16 cellular contexts compared by ENCODE assay signal in genomic region chr20:57126481-57127092, GRCh38.
DNase-seq lines count a peak whose midpoint lies in the region; FAIRE-seq and TF ChIP-seq lines count a peak whose summit lies in the region.
"Had no signal": no experiment of that assay in that cellular context is flagged by ENCODE, and none has a peak within 500 bp of the region (broad histone marks: within the 10 kb centered on the region; RNA-seq: fewer than 3 reads in every experiment).

No MANE protein-coding gene starts in this region.

- 52% methylated on average over 14 of the region's 17 CpGs for WGBS in mammary epithelial cell (ENCODE audit: low coverage, missing lambda C conversion rate)
- 35% methylated on average over 16 of the region's 17 CpGs for WGBS in smooth muscle cell (ENCODE audit: low lambda C conversion rate)

- H3K27me3 ChIP-seq in mammary epithelial cell (ENCODE audit: insufficient read depth, low read length) = peaks cover 7% of the 10 kb centered on the region
- no peaks in the 10 kb centered on the region for H3K27me3 ChIP-seq in smooth muscle cell (ENCODE audit: low read depth)
- peaks cover 0 to 14% of the 10 kb centered on the region in 2 donors for H3K27me3 ChIP-seq in tibial artery

- H3K9me3 ChIP-seq in mammary epithelial cell (replicated peaks; ENCODE audit: insufficient read depth, low read length) = no peaks in the 10 kb centered on the region
- H3K9me3 ChIP-seq in smooth muscle cell (replicated peaks; ENCODE audit: low read depth) = no peaks in the 10 kb centered on the region
- H3K9me3 ChIP-seq in tibial artery = no peaks in the 10 kb centered on the region

- no peak for TF ChIP-seq CTCF in mammary epithelial cell (conservative IDR thresholded peaks at IDR 0.05 in 1 of 2, IDR thresholded peaks at IDR 0.05 in 1 of 2; ENCODE audit: extremely low read depth in 1 of 2, insufficient read depth in 1 of 2, low read depth in 1 of 2, low read length in 2 of 2)
- no peak for TF ChIP-seq CTCF in smooth muscle cell (IDR thresholded peaks at IDR 0.05; ENCODE audit: borderline replicate concordance, insufficient read depth, poor library complexity, severe bottlenecking)
- no peak for TF ChIP-seq CTCF in tibial artery (IDR thresholded peaks at IDR 0.05)

- CTCF ChIA-PET in mammary epithelial cell (lab: Charles Lee; ENCODE audit: low non-redundant PET) = no interaction called here

- BruUV-seq in mammary epithelial cell (replicated peaks; lab: Mats Ljungman, UMichigan) = no TSS peak

- FAIRE-seq in HTR-8/SVneo (lab: Jason Lieb, UNC) = peak; percentile 74

- H3K4me3 ChIP-seq in mammary epithelial cell (replicated peaks in 1 of 3; ENCODE audit: insufficient read depth in 1 of 3, low read depth in 2 of 3, low read length in 3 of 3) = no peak overlapping the region
- no peak overlapping the region for H3K4me3 ChIP-seq in smooth muscle cell
- H3K4me3 ChIP-seq in tibial artery = no peak overlapping the region

- peaks cover 6% of the 10 kb centered on the region for H3F3A ChIP-seq in smooth muscle cell (ENCODE audit: low read depth)

- peak; percentile 10 for DNase-seq in EH (ENCODE audit: low read depth)
- DNase-seq in HTR-8/SVneo (ENCODE audit: insufficient read length, low spot score) = peak; percentile 56
- peak; percentile 6 for DNase-seq in mammary epithelial cell
- no peak for DNase-seq in smooth muscle cell (lab: John Stamatoyannopoulos, UW; ENCODE audit: unreplicated experiment)
- DNase-seq in NCI-H524 (lab: John Stamatoyannopoulos, UW) = no peak
- no peak for DNase-seq in tibial artery
- no peak for DNase-seq in NK-92 (lab: John Stamatoyannopoulos, UW; ENCODE audit: unreplicated experiment)
- DNase-seq: AML-193; CD4-positive, alpha-beta T cell; DMS79; HCEC 1CT; KBM-7; NCI-H1092; NCI-H2107; NCI-H345; SHP77 treated with DMSO at 0.1 percent for 48 hours had no signal

- dilution Hi-C loops in mammary epithelial cell (cut with HindIII; ENCODE audit: low sequenced_read_pairs) = no loop called here

- H2AFZ ChIP-seq in mammary epithelial cell (ENCODE audit: low read depth, low read length) (no peak overlapping the region), smooth muscle cell (ENCODE audit: low read depth) (no peak overlapping the region)

- H3K27ac ChIP-seq in mammary epithelial cell (ENCODE audit: insufficient read depth, low read depth, low read length) = no peak overlapping the region
- H3K27ac ChIP-seq in smooth muscle cell (ENCODE audit: low read depth) = no peak overlapping the region
- no peak overlapping the region for H3K27ac ChIP-seq in tibial artery

- H3K9ac ChIP-seq in mammary epithelial cell (ENCODE audit: insufficient read depth, low read length) (no peak overlapping the region), smooth muscle cell (ENCODE audit: low read depth) (no peak overlapping the region)

- intact Hi-C loops in mammary epithelial cell (cut with micrococcal nuclease) (no loop called here), tibial artery (cut with DNase I; ENCODE audit: low total_unique reads) (no loop called here)

- no peak overlapping the region for H3K4me2 ChIP-seq in mammary epithelial cell (ENCODE audit: insufficient read depth, low read depth, low read length)
- peak overlapping the region; percentile 23 for H3K4me2 ChIP-seq in smooth muscle cell

- H3K36me3 ChIP-seq in mammary epithelial cell (ENCODE audit: insufficient read depth, low read length) (no peaks in the 10 kb centered on the region), smooth muscle cell (ENCODE audit: low read depth) (no peaks in the 10 kb centered on the region), tibial artery (no peaks in the 10 kb centered on the region)

- H3K4me1 ChIP-seq in mammary epithelial cell (ENCODE audit: insufficient read depth, low read length) (no peaks in the 10 kb centered on the region), smooth muscle cell (ENCODE audit: low read depth) (peaks cover 20% of the 10 kb centered on the region), tibial artery (no peaks in the 10 kb centered on the region)

- H3K79me2 ChIP-seq in mammary epithelial cell (ENCODE audit: insufficient read depth, low read length) (no peaks in the 10 kb centered on the region), smooth muscle cell (ENCODE audit: low read depth) (no peaks in the 10 kb centered on the region)

- no peaks in the 10 kb centered on the region for H4K20me1 ChIP-seq in mammary epithelial cell (ENCODE audit: insufficient read depth, low read length)
- H4K20me1 ChIP-seq in smooth muscle cell (ENCODE audit: low read depth) = no peaks in the 10 kb centered on the region

- in situ Hi-C loops in mammary epithelial cell (cut with MboI; ENCODE audit: low sequenced_read_pairs in 2 of 2) = no loop called here

Comparison
In these comparisons a context has a peak if more than half of its experiments do, and no peak if none do; other contexts are left out.
1. DNase-seq: peak in EH (single experiment), HTR-8/SVneo (single experiment) and mammary epithelial cell (single experiment); none in smooth muscle cell (single experiment), NCI-H524 (0 of 2), tibial artery (0 of 2) and NK-92 (single experiment).